Comparison of ENCODE assay signal across 6 cellular contexts in genomic region chr19:11420894-11421606, GRCh38. TPM values are rescaled to one million over a fixed set of nuclear protein-coding genes. Genes with fewer than 3 reads are reported as not detected.
DNase-seq lines count a peak whose midpoint lies in the region; ATAC-seq and TF ChIP-seq lines count a peak whose summit lies in the region.

No MANE protein-coding gene starts in this region.

- H3K9me3 Mint-ChIP-seq in activated CD4-positive, alpha-beta T cell treated with anti-CD3 and anti-CD28 coated beads, Interleukin-2, amount 10 ng/mL, durations not matched to agents 7 days and 5 days, result peaks cover 2% of the 10 kb centered on the region

- no peak overlapping the region for H3K27ac Mint-ChIP-seq in activated CD4-positive, alpha-beta T cell treated with anti-CD3 and anti-CD28 coated beads, Interleukin-2, amount 10 ng/mL, durations not matched to agents 7 days and 5 days

- H3K4me3 ChIP-seq in effector memory CD4-positive, alpha-beta T cell (ENCODE audit: insufficient read depth, low read depth, low read length, poor library complexity, severe bottlenecking), result peak overlapping the region; percentile 54
- peak overlapping the region; percentile 19 for H3K4me3 ChIP-seq in retinal pigment epithelial cell (ENCODE audit: low read length)

- no peaks in the 10 kb centered on the region for H3K9me3 ChIP-seq in effector memory CD4-positive, alpha-beta T cell (ENCODE audit: control insufficient read depth, low read length)

- H3K27me3 ChIP-seq in effector memory CD4-positive, alpha-beta T cell (replicated peaks; ENCODE audit: control insufficient read depth, insufficient read depth, low read length, poor library complexity, severe bottlenecking), result peaks cover 58% of the 10 kb centered on the region

- peaks cover 46% of the 10 kb centered on the region for H3K4me1 ChIP-seq in effector memory CD4-positive, alpha-beta T cell (ENCODE audit: control insufficient read depth, insufficient read depth, low read length, poor library complexity, severe bottlenecking)

- H3K36me3 ChIP-seq in effector memory CD4-positive, alpha-beta T cell (ENCODE audit: control insufficient read depth, insufficient read depth, low read length), result no peaks in the 10 kb centered on the region

- no peak for ATAC-seq in HG02938 (IDR thresholded peaks at IDR 0.05; ENCODE audit: unreplicated experiment)

- POLR2A ChIA-PET in activated CD4-positive, alpha-beta T cell treated with anti-CD3 and anti-CD28 coated beads, Interleukin-2, amount 10 ng/mL, durations not matched to agents 7 days and 5 days (lab: Charles Lee), result no interaction called here

- no peak overlapping the region for H3K4me3 Mint-ChIP-seq in activated CD4-positive, alpha-beta T cell treated with anti-CD3 and anti-CD28 coated beads, Interleukin-2, amount 10 ng/mL, durations not matched to agents 7 days and 5 days

- H3K4me1 Mint-ChIP-seq in activated CD4-positive, alpha-beta T cell treated with anti-CD3 and anti-CD28 coated beads, Interleukin-2, amount 10 ng/mL, durations not matched to agents 7 days and 5 days, result peaks cover 34% of the 10 kb centered on the region

- CTCF ChIA-PET in activated CD4-positive, alpha-beta T cell treated with anti-CD3 and anti-CD28 coated beads, Interleukin-2, amount 10 ng/mL, durations not matched to agents 7 days and 5 days (lab: Charles Lee), result interaction anchor here (0.8 to 4.5 kb wide), 7 partner anchors 14 to 62 kb away, joined by 3 to 26 read pairs (median 4); partner anchors contain the start of genes ODAD3 and PRKCSH

- peaks cover 68% of the 10 kb centered on the region for H3K27me3 Mint-ChIP-seq in activated CD4-positive, alpha-beta T cell treated with anti-CD3 and anti-CD28 coated beads, Interleukin-2, amount 10 ng/mL, durations not matched to agents 7 days and 5 days

- no peaks in the 10 kb centered on the region for H3K36me3 Mint-ChIP-seq in activated CD4-positive, alpha-beta T cell treated with anti-CD3 and anti-CD28 coated beads, Interleukin-2, amount 10 ng/mL, durations not matched to agents 7 days and 5 days (ENCODE audit: low read depth)

- TF ChIP-seq CTCF in retinal pigment epithelial cell (conservative IDR thresholded peaks at IDR 0.05; ENCODE audit: low read depth, low read length), result no peak

- no peak overlapping the region for H3K27ac ChIP-seq in effector memory CD4-positive, alpha-beta T cell (ENCODE audit: insufficient read depth, low read length, poor library complexity, severe bottlenecking)

- DNase-seq in HuH-7.5 (ENCODE audit: low spot score), result peak; percentile 45
- no peak for DNase-seq in effector memory CD4-positive, alpha-beta T cell
- no peak for DNase-seq in retinal pigment epithelial cell (ENCODE audit: low read depth)
- no peak for DNase-seq in activated CD4-positive, alpha-beta T cell treated with anti-CD3 and anti-CD28 coated beads, Interleukin-2, amount 10 ng/mL, durations not matched to agents 7 days and 5 days
- no peak for DNase-seq in 8988T

RNA-seq across cellular contexts. Expression of gene RGL3, which starts 1.9 kb away (rescaled TPM):
- not detected for total RNA-seq in activated CD4-positive, alpha-beta T cell treated with anti-CD3 and anti-CD28 coated beads, Interleukin-2, amount 10 ng/mL, durations not matched to agents 7 days and 5 days

RNA-seq across cellular contexts. Expression of gene ODAD3, which starts 13.9 kb away (rescaled TPM):
- not detected for total RNA-seq in activated CD4-positive, alpha-beta T cell treated with anti-CD3 and anti-CD28 coated beads, Interleukin-2, amount 10 ng/mL, durations not matched to agents 7 days and 5 days

RNA-seq across cellular contexts. Expression of gene PRKCSH, which starts 14.4 kb away (rescaled TPM):
- 100 to 1,000 TPM; 321 to 338 TPM for total RNA-seq in activated CD4-positive, alpha-beta T cell treated with anti-CD3 and anti-CD28 coated beads, Interleukin-2, amount 10 ng/mL, durations not matched to agents 7 days and 5 days

RNA-seq across cellular contexts. Expression of gene EPOR, which starts 36.9 kb away (rescaled TPM):
- 1 to 10 TPM; 5.4 to 5.8 TPM for total RNA-seq in activated CD4-positive, alpha-beta T cell treated with anti-CD3 and anti-CD28 coated beads, Interleukin-2, amount 10 ng/mL, durations not matched to agents 7 days and 5 days

RNA-seq across cellular contexts. Expression of gene SWSAP1, which starts 46.6 kb away (rescaled TPM):
- total RNA-seq in activated CD4-positive, alpha-beta T cell treated with anti-CD3 and anti-CD28 coated beads, Interleukin-2, amount 10 ng/mL, durations not matched to agents 7 days and 5 days, result 1 to 10 TPM; 2.9 to 3.5 TPM
